In the genomic region with DNA sequence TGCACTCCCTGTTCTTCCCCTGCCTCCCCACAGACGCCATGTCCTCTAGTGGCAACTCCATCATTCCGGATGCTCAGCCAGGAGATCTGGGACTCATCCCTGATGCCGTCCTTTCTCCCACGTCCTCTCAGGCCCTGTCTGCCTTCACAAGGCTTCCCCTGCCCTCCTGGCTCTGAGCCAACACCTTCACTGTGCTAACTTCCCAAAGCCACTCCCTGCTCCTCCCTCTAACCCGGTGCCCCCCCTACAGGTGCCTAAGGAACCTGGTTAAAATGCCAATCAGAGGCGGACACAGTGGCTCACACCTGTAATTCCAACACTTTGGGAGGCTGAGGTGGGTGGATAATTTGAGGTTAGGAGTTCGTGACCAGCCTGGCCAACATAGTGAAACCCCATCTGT, we compare ENCODE assay signal across 29 cellular contexts.
"Had no signal": no experiment of that assay in that cellular context is flagged by ENCODE, and none has a peak within 500 bp of the region (broad histone marks: within the 10 kb centered on the region; RNA-seq: fewer than 3 reads in every experiment).

No MANE protein-coding gene starts in this region.

- FAIRE-seq: colon, endothelial cell of umbilical vein, islet of Langerhans, TTC549 had no signal

- H2AFZ ChIP-seq: neural progenitor cell had no signal

- H3K9me3 Mint-ChIP-seq: activated T-cell treated with anti-CD3 and anti-CD28 coated beads, Interleukin-2, amount 50 U/mL, for 24 hours; activated T-helper 17 cell treated with anti-CD3 and anti-CD28 coated beads, Interleukin-2, amount 50 U/mL, for 72 hours; central memory CD8-positive, alpha-beta T cell; mesothelial cell of epicardium; neural progenitor cell had no signal

- H3K27ac Mint-ChIP-seq: activated naive CD8-positive, alpha-beta T cell; activated T-cell treated with anti-CD3 and anti-CD28 coated beads, Interleukin-2, amount 50 U/mL, for 24 hours; activated T-helper 17 cell treated with anti-CD3 and anti-CD28 coated beads, Interleukin-2, amount 50 U/mL, for 72 hours; mesothelial cell of epicardium; neural progenitor cell; progenitor cell of endocrine pancreas had no signal

- H3K4me3 Mint-ChIP-seq: activated naive CD8-positive, alpha-beta T cell; activated T-cell treated with anti-CD3 and anti-CD28 coated beads, Interleukin-2, amount 50 U/mL, for 24 hours; activated T-helper 17 cell treated with anti-CD3 and anti-CD28 coated beads, Interleukin-2, amount 50 U/mL, for 72 hours; central memory CD8-positive, alpha-beta T cell; mesothelial cell of epicardium; neural progenitor cell had no signal

- H3K9ac ChIP-seq: neural progenitor cell had no signal

- H3K36me3 Mint-ChIP-seq: activated naive CD8-positive, alpha-beta T cell; mesothelial cell of epicardium had no signal

- H3K4me2 ChIP-seq: neural progenitor cell had no signal

- H3K27ac ChIP-seq: adrenal gland, ascending aorta, neural progenitor cell, WERI-Rb-1 had no signal

- ATAC-seq: activated T-helper 17 cell treated with anti-CD3 and anti-CD28 coated beads, Interleukin-2, amount 50 U/mL, for 72 hours; esophagus mucosa; left ventricle myocardium superior; naive thymus-derived CD8-positive, alpha-beta T cell had no signal

- H3K36me3 ChIP-seq: adrenal gland, ascending aorta, neural progenitor cell, WERI-Rb-1 had no signal

- H3K4me1 ChIP-seq: adrenal gland, ascending aorta had no signal

- H3K4me3 ChIP-seq: adrenal gland, ascending aorta, neural progenitor cell had no signal

- H3K9me3 ChIP-seq: adrenal gland, ascending aorta had no signal

- DNase-seq: activated CD4-positive, alpha-beta T cell treated with anti-CD3 and anti-CD28 coated beads for 1 hour; activated CD8-positive, alpha-beta memory T cell treated with anti-CD3 and anti-CD28 coated beads, Interleukin-2, amount 50 U/mL, for 4 hours; activated naive CD4-positive, alpha-beta T cell; activated T-cell treated with anti-CD3 and anti-CD28 coated beads, Interleukin-2, amount 50 U/mL, for 24 hours; adrenal gland; effector memory CD4-positive, alpha-beta T cell; foreskin melanocyte; glutamatergic neuron; hypothalamus; left ventricle myocardium superior; mammary epithelial cell; naive thymus-derived CD8-positive, alpha-beta T cell; retina; stimulated activated CD4-positive, alpha-beta T cell treated with anti-CD3 and anti-CD28 coated beads, Interleukin-2, amount 100 ng/mL, for 48 hours; stimulated activated CD8-positive, alpha-beta memory T cell treated with anti-CD3 and anti-CD28 coated beads, Interleukin-4, amount 100 ng/mL, for 48 hours; stimulated activated naive CD4-positive, alpha-beta T cell; WERI-Rb-1 had no signal
